ENCODE assay signal across 11 cellular contexts in genomic region chr18:9684901-9685738, GRCh38. TPM values are rescaled to one million over a fixed set of nuclear protein-coding genes. Genes with fewer than 3 reads are reported as not detected.
A peak's percentile ranks its signal among the peaks of the same experiment; 100 is the strongest.
DNase-seq lines count a peak whose midpoint lies in the region; ATAC-seq and TF ChIP-seq lines count a peak whose summit lies in the region.
"Had no signal": no experiment of that assay in that cellular context is flagged by ENCODE, and none has a peak within 500 bp of the region (broad histone marks: within the 10 kb centered on the region; RNA-seq: fewer than 3 reads in every experiment).

No MANE protein-coding gene starts in this region.

- H3K4me1 Mint-ChIP-seq in activated T-cell treated with anti-CD3 and anti-CD28 coated beads, Interleukin-2, amount 50 U/mL, for 72 hours (ENCODE audit: low read depth): peaks cover 13% of the 10 kb centered on the region

- no peaks in the 10 kb centered on the region for H3K36me3 Mint-ChIP-seq in activated T-cell treated with anti-CD3 and anti-CD28 coated beads, Interleukin-2, amount 50 U/mL, for 72 hours (ENCODE audit: insufficient read depth in 2 of 2)

- peak overlapping the region; percentile 27 to 29 for H3K4me3 Mint-ChIP-seq in activated T-cell treated with anti-CD3 and anti-CD28 coated beads, Interleukin-2, amount 50 U/mL, for 72 hours
- H3K4me3 Mint-ChIP-seq: activated CD4-positive, alpha-beta T cell treated with anti-CD3 and anti-CD28 coated beads, Interleukin-2, amount 10 ng/mL, durations not matched to agents 24 days and 14 days had no signal

- H3K27me3 Mint-ChIP-seq in activated T-cell treated with anti-CD3 and anti-CD28 coated beads, Interleukin-2, amount 50 U/mL, for 72 hours (ENCODE audit: low read depth): peaks cover 21% of the 10 kb centered on the region

- H3K27ac Mint-ChIP-seq in activated T-cell treated with anti-CD3 and anti-CD28 coated beads, Interleukin-2, amount 50 U/mL, for 72 hours: no peak overlapping the region
- H3K27ac Mint-ChIP-seq: activated CD4-positive, alpha-beta T cell treated with anti-CD3 and anti-CD28 coated beads, Interleukin-2, amount 10 ng/mL, durations not matched to agents 24 days and 14 days had no signal

- ATAC-seq in activated T-cell treated with anti-CD3 and anti-CD28 coated beads, Interleukin-2, amount 50 U/mL, for 72 hours (replicated peaks in 1 of 2): no peak
- ATAC-seq in HG03108 (IDR thresholded peaks at IDR 0.05; ENCODE audit: unreplicated experiment): no peak
- no peak for ATAC-seq in HG03469 (IDR thresholded peaks at IDR 0.05; ENCODE audit: unreplicated experiment)

- DNase-seq in activated T-cell treated with anti-CD3 and anti-CD28 coated beads, Interleukin-2, amount 50 U/mL, for 72 hours: no peak
- no peak for DNase-seq in activated T-cell treated with anti-CD3 and anti-CD28 coated beads, Interleukin-2, amount 50 U/mL, for 48 hours
- peak; percentile 90 for DNase-seq in choroid plexus epithelial cell (ENCODE audit: low read depth)
- DNase-seq in medulla oblongata (ENCODE audit: extremely low spot score): peak; percentile 37
- DNase-seq in T-helper 9 cell: no peak
- no peak for DNase-seq in occipital lobe (lab: John Stamatoyannopoulos, UW)
- DNase-seq: activated CD4-positive, alpha-beta T cell treated with anti-CD3 and anti-CD28 coated beads, Interleukin-2, amount 10 ng/mL, durations not matched to agents 24 days and 14 days; dermis blood vessel endothelial cell; midbrain had no signal

- no peak overlapping the region for H3K4me3 ChIP-seq in choroid plexus epithelial cell (ENCODE audit: low read depth, low read length)

- H3K9me3 Mint-ChIP-seq in activated T-cell treated with anti-CD3 and anti-CD28 coated beads, Interleukin-2, amount 50 U/mL, for 72 hours: no peaks in the 10 kb centered on the region

- no peak for TF ChIP-seq CTCF in choroid plexus epithelial cell (conservative IDR thresholded peaks at IDR 0.05; ENCODE audit: low read depth, low read length)

RNA-seq across cellular contexts. Expression of gene RAB31, which starts 23.0 kb away (rescaled TPM):
- under 1 TPM; 0.42 to 0.82 TPM for total RNA-seq in activated T-cell treated with anti-CD3 and anti-CD28 coated beads, Interleukin-2, amount 50 U/mL, for 72 hours
- total RNA-seq in occipital lobe: 27.6 TPM
- total RNA-seq: activated CD4-positive, alpha-beta T cell treated with anti-CD3 and anti-CD28 coated beads, Interleukin-2, amount 10 ng/mL, durations not matched to agents 24 days and 14 days had no signal

Comparison
In these comparisons a context has a peak if more than half of its experiments do, and no peak if none do; other contexts are left out.
1. DNase-seq: peak in choroid plexus epithelial cell (single experiment) and medulla oblongata (single experiment); none in activated T-cell treated with anti-CD3 and anti-CD28 coated beads, Interleukin-2, amount 50 U/mL, for 72 hours (0 of 2), activated T-cell treated with anti-CD3 and anti-CD28 coated beads, Interleukin-2, amount 50 U/mL, for 48 hours (0 of 2), T-helper 9 cell (single experiment) and occipital lobe (single experiment).
2. RNA of gene RAB31, which starts 23.0 kb away (total RNA-seq): 27.6 TPM in occipital lobe (single experiment); 0.42 to 0.82 TPM in activated T-cell treated with anti-CD3 and anti-CD28 coated beads, Interleukin-2, amount 50 U/mL, for 72 hours; every median in the first group is over 10 times any median in the second.